In genomic region chr1:37149296-37149695, GRCh38 we compare ENCODE assay signal across 19 cellular contexts.
DNase-seq lines count a peak whose midpoint lies in the region; ATAC-seq and TF ChIP-seq lines count a peak whose summit lies in the region.
"Had no signal": no experiment of that assay in that cellular context is flagged by ENCODE, and none has a peak within 500 bp of the region (broad histone marks: within the 10 kb centered on the region; RNA-seq: fewer than 3 reads in every experiment).

No MANE protein-coding gene starts in this region.

- 83% methylated on average over 9 of the region's 9 CpGs for WGBS in esophagus muscularis mucosa
- WGBS in thyroid gland, 2 donors: 33 to 36% methylated on average over 9 of the region's 9 CpGs

- no peak for TF ChIP-seq POLR2A in esophagus muscularis mucosa (IDR thresholded peaks at IDR 0.05; ENCODE audit: low read depth)
- TF ChIP-seq POLR2A in thyroid gland (IDR thresholded peaks at IDR 0.05): no peak

- no peaks in the 10 kb centered on the region for H3K79me2 ChIP-seq in GM23338 (replicated peaks; ENCODE audit: insufficient read depth)

- no peaks in the 10 kb centered on the region for H3K4me1 ChIP-seq in GM23338 (ENCODE audit: insufficient read depth)
- no peaks in the 10 kb centered on the region for H3K4me1 ChIP-seq in esophagus muscularis mucosa
- H3K4me1 ChIP-seq in thyroid gland: peaks cover 0 to 19% of the 10 kb centered on the region in 2 donors
- H3K4me1 ChIP-seq: SJCRH30 had no signal

- TF ChIP-seq CTCF in GM23338 (conservative IDR thresholded peaks at IDR 0.05; ENCODE audit: low read depth in 2 of 2) (no peak), esophagus muscularis mucosa (IDR thresholded peaks at IDR 0.05) (no peak), thyroid gland (IDR thresholded peaks at IDR 0.05) (no peak)

- no peaks in the 10 kb centered on the region for H3K36me3 Mint-ChIP-seq in GM23338 (ENCODE audit: low read depth)
- H3K36me3 Mint-ChIP-seq: CD14-positive monocyte had no signal

- no peaks in the 10 kb centered on the region for H3K27me3 Mint-ChIP-seq in GM23338 (ENCODE audit: insufficient read depth, low read depth, poor library complexity)

- DNase-seq in GM23338 (ENCODE audit: low spot score): no peak
- DNase-seq in NCI-H2171 (lab: John Stamatoyannopoulos, UW): peak; percentile 62
- DNase-seq in esophagus muscularis mucosa (ENCODE audit: extremely low spot score): peak; percentile 82
- DNase-seq in thyroid gland: peak; percentile 73 to 74
- DNase-seq in HuH-7.5 (ENCODE audit: low spot score): no peak
- DNase-seq in T1000 (lab: John Stamatoyannopoulos, UW): no peak
- DNase-seq: AML-193, GDM1, HCEC 1CT, IMR-90, NCI-H1048, NCI-H1436, NCI-H2029 treated with DMSO at 0.1 percent for 48 hours, NCI-H524, PC-9, SJCRH30 had no signal

- H3K27ac ChIP-seq in GM23338 (ENCODE audit: low read depth): no peak overlapping the region
- no peak overlapping the region for H3K27ac ChIP-seq in esophagus muscularis mucosa (replicated peaks in 1 of 4)
- no peak overlapping the region for H3K27ac ChIP-seq in thyroid gland
- H3K27ac ChIP-seq: HL-60, PC-9, SJCRH30 had no signal

- no peak overlapping the region for H3K4me3 Mint-ChIP-seq in GM23338
- H3K4me3 Mint-ChIP-seq: CD14-positive monocyte had no signal

- no peaks in the 10 kb centered on the region for H3K27me3 ChIP-seq in GM23338 (ENCODE audit: insufficient read depth)
- peaks cover 0 to 55% (median 0%) of the 10 kb centered on the region in 4 donors for H3K27me3 ChIP-seq in esophagus muscularis mucosa
- H3K27me3 ChIP-seq in thyroid gland: no peaks in the 10 kb centered on the region

- H3F3A ChIP-seq in GM23338 (replicated peaks; ENCODE audit: low read depth): no peaks in the 10 kb centered on the region

- H3K9me3 Mint-ChIP-seq in GM23338: no peaks in the 10 kb centered on the region

- no peak overlapping the region for H3K4me3 ChIP-seq in GM23338
- no peak overlapping the region for H3K4me3 ChIP-seq in esophagus muscularis mucosa
- H3K4me3 ChIP-seq in thyroid gland (replicated peaks in 1 of 3): no peak overlapping the region
- H3K4me3 ChIP-seq: PC-9, SJCRH30 had no signal

- H3K9me2 ChIP-seq in GM23338 (ENCODE audit: insufficient read depth): no peaks in the 10 kb centered on the region

- H3K36me3 ChIP-seq in GM23338 (ENCODE audit: insufficient read depth) (no peaks in the 10 kb centered on the region), esophagus muscularis mucosa (no peaks in the 10 kb centered on the region), thyroid gland (no peaks in the 10 kb centered on the region)
- H3K36me3 ChIP-seq: SJCRH30 had no signal

- no peak for TF ChIP-seq EP300 in esophagus muscularis mucosa (IDR thresholded peaks at IDR 0.05)

- no peak for ATAC-seq in GM23338
- no peak for ATAC-seq in GM19035 (IDR thresholded peaks at IDR 0.05; ENCODE audit: unreplicated experiment)

- H3K9me3 ChIP-seq in esophagus muscularis mucosa (peaks cover 0 to 2% (median 0%) of the 10 kb centered on the region in 4 donors), thyroid gland (no peaks in the 10 kb centered on the region)
- H3K9me3 ChIP-seq: SJCRH30 had no signal

- no peaks in the 10 kb centered on the region for H3K4me1 Mint-ChIP-seq in GM23338
- H3K4me1 Mint-ChIP-seq: CD14-positive monocyte had no signal

- no peaks in the 10 kb centered on the region for H4K20me1 ChIP-seq in GM23338 (replicated peaks; ENCODE audit: insufficient read depth)

- H2AFZ ChIP-seq in GM23338: no peak overlapping the region
- H2AFZ ChIP-seq: PC-9 had no signal

- H3K4me2 ChIP-seq in GM23338: no peak overlapping the region
- H3K4me2 ChIP-seq: PC-9 had no signal

- intact Hi-C loops in esophagus muscularis mucosa (cut with DNase I) (no loop called here), thyroid gland (cut with DNase I) (no loop called here)

- peak overlapping the region; percentile 82; the same call in 1 of the 2 replicates for H3K27ac Mint-ChIP-seq in GM23338
- H3K27ac Mint-ChIP-seq: CD14-positive monocyte had no signal

TF ChIP-seq in GM23338, 12 proteins besides CTCF, POLR2A, EP300 and RAD21 (continues in another document):
- TF ChIP-seq NANOG (IDR thresholded peaks at IDR 0.05; ENCODE audit: borderline replicate concordance) (no peak), ZNF114 (CRISPR knock-in tag; IDR thresholded peaks at IDR 0.05) (no peak), STAT1 (IDR thresholded peaks at IDR 0.05; ENCODE audit: unreplicated experiment) (no peak), ZNF331 (CRISPR knock-in tag; IDR thresholded peaks at IDR 0.05; ENCODE audit: low read depth) (no peak), EZH2 (IDR thresholded peaks at IDR 0.05; ENCODE audit: low read depth, unreplicated experiment) (no peak), EZH2phosphoT487 (IDR thresholded peaks at IDR 0.05; ENCODE audit: unreplicated experiment) (no peak), JUNB (IDR thresholded peaks at IDR 0.05; ENCODE audit: unreplicated experiment) (no peak), REST (IDR thresholded peaks at IDR 0.05; ENCODE audit: unreplicated experiment) (no peak)

Comparison
In these comparisons a context has a peak if more than half of its experiments do, and no peak if none do; other contexts are left out.
1. DNase-seq: peak in NCI-H2171 (single experiment), esophagus muscularis mucosa (single experiment) and thyroid gland (2 of 2); none in GM23338 (single experiment), HuH-7.5 (single experiment) and T1000 (single experiment).